In genomic region chr1:70411360-70411844, GRCh38 we compare ENCODE assay signal across 8 cellular contexts. TPM values are rescaled to one million over a fixed set of nuclear protein-coding genes. Genes with fewer than 3 reads are reported as not detected.
DNase-seq lines count a peak whose midpoint lies in the region; ATAC-seq and TF ChIP-seq lines count a peak whose summit lies in the region.

No MANE protein-coding gene starts in this region.

- peak overlapping the region; percentile 89 for H3K4me3 ChIP-seq in CD4-positive, CD25-positive, alpha-beta regulatory T cell (ENCODE audit: low read depth, low read length)
- peak overlapping the region; percentile 97 for H3K4me3 ChIP-seq in WERI-Rb-1 (ENCODE audit: low read depth, low read length)

- H3K4me3 Mint-ChIP-seq in CD4-positive, CD25-positive, alpha-beta regulatory T cell: peak overlapping the region; percentile 93 to 98 (median 96)
- H3K4me3 Mint-ChIP-seq in progenitor cell of endocrine pancreas (ENCODE audit: low read depth): peak overlapping the region; percentile 94

- TF ChIP-seq CTCF in WERI-Rb-1 (IDR thresholded peaks at IDR 0.05; ENCODE audit: low read depth, low read length) (no peak), foreskin keratinocyte (conservative IDR thresholded peaks at IDR 0.05) (no peak), progenitor cell of endocrine pancreas (IDR thresholded peaks at IDR 0.05; ENCODE audit: unreplicated experiment) (no peak)

- ATAC-seq in CD4-positive, CD25-positive, alpha-beta regulatory T cell (ENCODE audit: low read depth in 2 of 2): peak in 1 of 2 donors; percentile 1
- peak; percentile 23 for ATAC-seq in foreskin keratinocyte

- in situ Hi-C loops in KBM-7 (cut with MboI; ENCODE audit: low pct_unique_long_range_greater_than_20kb, low sequenced_read_pairs): no loop called here

- peaks cover 18% of the 10 kb centered on the region for H3K27me3 Mint-ChIP-seq in CD4-positive, CD25-positive, alpha-beta regulatory T cell
- no peaks in the 10 kb centered on the region for H3K27me3 Mint-ChIP-seq in progenitor cell of endocrine pancreas

- intact Hi-C loops in head of caudate nucleus (cut with DNase I): loop anchor here (10.0 kb wide), 1 partner anchor 57 kb away; the partner anchor contains the start of gene ANKRD13C

- peaks cover 10 to 29% (median 22%) of the 10 kb centered on the region in 4 donors for H3K4me1 Mint-ChIP-seq in CD4-positive, CD25-positive, alpha-beta regulatory T cell
- H3K4me1 Mint-ChIP-seq in progenitor cell of endocrine pancreas (ENCODE audit: low read depth): peaks cover 14% of the 10 kb centered on the region

- H3K27ac ChIP-seq in CD4-positive, CD25-positive, alpha-beta regulatory T cell (ENCODE audit: insufficient read depth, low read length, poor library complexity, severe bottlenecking): peak overlapping the region; percentile 90
- peak overlapping the region; percentile 81 for H3K27ac ChIP-seq in WERI-Rb-1
- peak overlapping the region; percentile 79 for H3K27ac ChIP-seq in foreskin keratinocyte

- H3K36me3 Mint-ChIP-seq in CD4-positive, CD25-positive, alpha-beta regulatory T cell: no peaks in the 10 kb centered on the region
- H3K36me3 Mint-ChIP-seq in progenitor cell of endocrine pancreas (ENCODE audit: insufficient read depth): no peaks in the 10 kb centered on the region

- no peak for DNase-seq in CD4-positive, CD25-positive, alpha-beta regulatory T cell
- DNase-seq in HCEC 1CT (peak; percentile 54), WERI-Rb-1 (no peak), foreskin keratinocyte (no peak), progenitor cell of endocrine pancreas (ENCODE audit: low spot score, unreplicated experiment) (no peak), KBM-7 (no peak), 8988T (no peak), head of caudate nucleus (no peak)

- peaks cover 14% of the 10 kb centered on the region for H3K4me1 ChIP-seq in CD4-positive, CD25-positive, alpha-beta regulatory T cell (ENCODE audit: control insufficient read depth, insufficient read depth, low read length, poor library complexity, severe bottlenecking)
- peaks cover 11% of the 10 kb centered on the region for H3K4me1 ChIP-seq in foreskin keratinocyte

- peaks cover 1% of the 10 kb centered on the region for H3K27me3 ChIP-seq in CD4-positive, CD25-positive, alpha-beta regulatory T cell (ENCODE audit: control insufficient read depth, insufficient read depth, low read length)
- H3K27me3 ChIP-seq in WERI-Rb-1 (ENCODE audit: insufficient read depth, low read depth, severe bottlenecking): no peaks in the 10 kb centered on the region
- no peaks in the 10 kb centered on the region for H3K27me3 ChIP-seq in foreskin keratinocyte

- peak overlapping the region; percentile 90 to 98 (median 98) for H3K27ac Mint-ChIP-seq in CD4-positive, CD25-positive, alpha-beta regulatory T cell
- peak overlapping the region; percentile 100 for H3K27ac Mint-ChIP-seq in progenitor cell of endocrine pancreas

- no peaks in the 10 kb centered on the region for H3K9me3 Mint-ChIP-seq in CD4-positive, CD25-positive, alpha-beta regulatory T cell
- H3K9me3 Mint-ChIP-seq in progenitor cell of endocrine pancreas (ENCODE audit: low read depth): no peaks in the 10 kb centered on the region

- H3K36me3 ChIP-seq in CD4-positive, CD25-positive, alpha-beta regulatory T cell (ENCODE audit: control insufficient read depth, insufficient read depth, low read length): no peaks in the 10 kb centered on the region
- no peaks in the 10 kb centered on the region for H3K36me3 ChIP-seq in WERI-Rb-1

- no peaks in the 10 kb centered on the region for H3K9me3 ChIP-seq in CD4-positive, CD25-positive, alpha-beta regulatory T cell (ENCODE audit: control insufficient read depth in 2 of 2, low read length in 2 of 2)
- H3K9me3 ChIP-seq in WERI-Rb-1 (ENCODE audit: severe bottlenecking): no peaks in the 10 kb centered on the region

RNA-seq across cellular contexts. Expression of gene CTH, which starts 0.3 kb away (rescaled TPM):
- 4.6 TPM for total RNA-seq in CD4-positive, CD25-positive, alpha-beta regulatory T cell
- polyA plus RNA-seq in CD4-positive, CD25-positive, alpha-beta regulatory T cell: 1 to 10 TPM in 2 of 4 donors, under 1 TPM in 1, not detected in 1; 0.71 to 2.3 (median 1.6) TPM
- total RNA-seq in foreskin keratinocyte: 4.7 and 6.0 TPM in 2 replicates
- polyA plus RNA-seq in foreskin keratinocyte: 3.7 and 4.4 TPM in 2 replicates
- total RNA-seq in progenitor cell of endocrine pancreas: 17.3 and 17.6 TPM in 2 replicates

RNA-seq across cellular contexts. Expression of gene ANKRD13C, which starts 56.9 kb away (rescaled TPM):
- total RNA-seq in CD4-positive, CD25-positive, alpha-beta regulatory T cell: 30.7 TPM
- polyA plus RNA-seq in CD4-positive, CD25-positive, alpha-beta regulatory T cell: 10 to 100 TPM; 12.7 to 16.8 (median 15.5) TPM
- total RNA-seq in foreskin keratinocyte (15.4 and 16.8 TPM in 2 replicates), progenitor cell of endocrine pancreas (19.6 and 21.5 TPM in 2 replicates)
- 4.1 and 4.7 TPM in 2 replicates for polyA plus RNA-seq in foreskin keratinocyte
